8 cellular contexts compared by ENCODE assay signal in genomic region chr17:9575381-9576072, GRCh38. TPM values are rescaled to one million over a fixed set of nuclear protein-coding genes. Genes with fewer than 3 reads are reported as not detected.
DNase-seq lines count a peak whose midpoint lies in the region; ATAC-seq, FAIRE-seq and TF ChIP-seq lines count a peak whose summit lies in the region.

STX8 (minus strand) TSS chr17:9575820; CDS start chr17:9575808, 12 bp downstream.

- H3K27ac ChIP-seq in BLaER1 (no peak within 1 kb of the TSS), OCI-LY1 (ENCODE audit: low read depth, low read length, poor library complexity, severe bottlenecking) (no peak within 1 kb of the TSS)

- H3K27ac Mint-ChIP-seq in endothelial cell (ENCODE audit: unreplicated experiment) = peak within 1 kb of the TSS; percentile 57

- no peak for TF ChIP-seq CTCF in OCI-LY1 (IDR thresholded peaks at IDR 0.05; ENCODE audit: low read length)
- TF ChIP-seq CTCF in endothelial cell (IDR thresholded peaks at IDR 0.05; ENCODE audit: unreplicated experiment) = no peak

- H3K4me1 ChIP-seq in BLaER1 = peaks cover 18% of the 10 kb centered on the region
- H3K4me1 ChIP-seq in OCI-LY1 (ENCODE audit: insufficient read depth, low read length, severe bottlenecking) = peaks cover 22% of the 10 kb centered on the region

- H3K9me2 ChIP-seq in OCI-LY1 (ENCODE audit: low read depth, low read length) = no peaks in the 10 kb centered on the region

- H3K36me3 Mint-ChIP-seq in endothelial cell (ENCODE audit: low read depth, unreplicated experiment) = no peaks in the 10 kb centered on the region

- no peaks in the 10 kb centered on the region for H3K79me2 ChIP-seq in OCI-LY1 (ENCODE audit: insufficient read depth, low read length)

- H4K20me1 ChIP-seq in BLaER1 (peaks cover 9% of the 10 kb centered on the region), OCI-LY1 (ENCODE audit: insufficient read depth, low read length) (no peaks in the 10 kb centered on the region)

- peaks cover 4% of the 10 kb centered on the region; the same call in 1 of the 2 replicates for H3F3A ChIP-seq in OCI-LY1 (ENCODE audit: insufficient read depth, low read length)

- no peaks in the 10 kb centered on the region for H3K9me3 Mint-ChIP-seq in endothelial cell (ENCODE audit: unreplicated experiment)

- H3K27me3 Mint-ChIP-seq in endothelial cell (ENCODE audit: unreplicated experiment) = peaks cover 3% of the 10 kb centered on the region

- peak within 1 kb of the TSS; percentile 95 for H2AFZ ChIP-seq in OCI-LY1 (ENCODE audit: low read length)

- FAIRE-seq in GM19239 (lab: Jason Lieb, UNC) = peak; percentile 89

- H3K36me3 ChIP-seq in BLaER1 (peaks cover 5% of the 10 kb centered on the region), OCI-LY1 (ENCODE audit: insufficient read depth, low read length) (no peaks in the 10 kb centered on the region)

- H3K4me3 ChIP-seq in BLaER1 (peak within 1 kb of the TSS; percentile 84), OCI-LY1 (ENCODE audit: low read depth, low read length, poor library complexity, severe bottlenecking) (peak within 1 kb of the TSS; percentile 94)

- H3K9ac ChIP-seq in BLaER1 = peak within 1 kb of the TSS; percentile 73
- H3K9ac ChIP-seq in OCI-LY1 (ENCODE audit: low read length) = peak within 1 kb of the TSS; percentile 93

- no peaks in the 10 kb centered on the region for H3K27me3 ChIP-seq in BLaER1
- H3K27me3 ChIP-seq in OCI-LY1 (ENCODE audit: insufficient read depth, low read length) = no peaks in the 10 kb centered on the region

- H3K4me2 ChIP-seq in BLaER1 (peak within 1 kb of the TSS; percentile 99), OCI-LY1 (ENCODE audit: low read length) (peak within 1 kb of the TSS; percentile 82)

- no peaks in the 10 kb centered on the region for H3K9me3 ChIP-seq in BLaER1
- H3K9me3 ChIP-seq in OCI-LY1 (ENCODE audit: low read length) = no peaks in the 10 kb centered on the region

- ATAC-seq in HG03469 (IDR thresholded peaks at IDR 0.05; ENCODE audit: unreplicated experiment) = peak; percentile 53

- DNase-seq in GM19239 (ENCODE audit: insufficient read length, low spot score) (peak; percentile 63), endothelial cell (ENCODE audit: low spot score) (peak; percentile 91), midbrain (lab: John Stamatoyannopoulos, UW) (peak; percentile 83)
- peak; percentile 48 for DNase-seq in activated CD8-positive, alpha-beta memory T cell treated with anti-CD3 and anti-CD28 coated beads, Interleukin-2, amount 50 U/mL, for 24 hours (ENCODE audit: extremely low read depth)
- DNase-seq in stimulated activated CD8-positive, alpha-beta memory T cell treated with anti-CD3 and anti-CD28 coated beads, Interleukin-15, amount 100 ng/mL, for 48 hours (ENCODE audit: low read depth in 2 of 2) = peak; percentile 76 to 81

- H3K4me3 Mint-ChIP-seq in endothelial cell (ENCODE audit: unreplicated experiment) = peak within 1 kb of the TSS; percentile 98

- peaks cover 11% of the 10 kb centered on the region for H3K4me1 Mint-ChIP-seq in endothelial cell (ENCODE audit: unreplicated experiment)

RNA-seq across cellular contexts. Expression of gene STX8, which starts in this region (rescaled TPM):
- total RNA-seq in endothelial cell (ENCODE audit: unreplicated experiment) = 49.2 TPM
